In the genomic region with DNA sequence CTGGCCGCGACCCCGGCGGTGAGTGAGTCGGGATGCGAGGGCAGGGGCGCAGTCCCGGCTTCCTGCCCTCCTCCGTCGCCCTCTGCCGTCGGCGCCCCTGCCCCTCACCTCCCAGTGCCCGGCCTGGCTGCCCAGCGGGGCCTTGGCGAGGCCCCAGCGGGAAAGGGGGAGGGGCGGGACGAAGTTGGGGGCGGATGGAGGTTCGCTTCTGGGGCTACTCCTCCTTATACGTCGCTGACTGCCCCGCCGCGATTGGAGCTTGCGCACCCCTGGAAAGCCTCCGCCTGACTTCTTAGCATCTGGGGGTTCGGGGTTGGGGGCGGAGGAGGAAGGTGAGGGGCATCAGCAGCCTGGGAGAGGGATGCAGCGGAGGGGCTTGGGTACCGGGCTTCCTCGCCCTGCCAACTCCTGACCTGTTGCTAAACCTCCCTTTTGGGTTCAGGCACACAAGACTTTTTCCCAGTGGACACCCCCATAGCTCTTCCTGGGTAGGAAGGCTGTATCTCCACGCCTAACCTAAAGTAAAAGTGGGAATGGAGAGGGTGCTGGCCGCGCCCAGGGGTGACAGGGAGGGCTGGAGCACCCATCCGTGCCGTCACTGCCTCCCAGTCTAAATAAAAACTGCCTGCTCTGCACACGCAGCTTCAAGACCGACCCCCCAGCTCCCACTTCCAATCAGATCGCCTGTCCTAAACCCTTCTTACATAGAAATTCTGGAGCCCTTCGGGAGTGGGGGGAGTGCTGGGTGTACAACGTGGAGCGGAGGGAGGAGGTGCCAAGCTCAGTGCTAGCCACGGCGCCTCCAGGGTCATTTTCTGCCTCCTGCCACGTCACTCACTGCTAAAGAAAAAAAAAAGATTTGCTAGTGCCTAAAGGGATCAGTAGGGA, we compare ENCODE assay signal across 8 cellular contexts. TPM values are rescaled to one million over a fixed set of nuclear protein-coding genes. Genes with fewer than 3 reads are reported as not detected.
DNase-seq lines count a peak whose midpoint lies in the region; ATAC-seq and TF ChIP-seq lines count a peak whose summit lies in the region.

No MANE protein-coding gene starts in this region.

- intact Hi-C loops in right cardiac atrium (cut with DNase I) (loop anchor here in 2 of 4 donors (10.0 kb wide), 1 partner anchor 139 kb away; a partner anchor contains a TSS), psoas muscle (cut with DNase I) (loop anchor here (1.0 to 10.0 kb wide), 2 partner anchors 30 to 139 kb away; a partner anchor contains a TSS), aorta (cut with DNase I) (loop anchor here (1.0 to 5.0 kb wide), 4 partner anchors 31 to 181 kb away; a partner anchor contains a TSS)

- H3K4me1 Mint-ChIP-seq in T-helper 1 cell treated with Interleukin-12 subunit alpha and Interleukin-12 subunit beta and Interleukin-4 antibody, amounts not matched to agents 30 μg/mL and 1 μg/mL, for 36 hours (ENCODE audit: low read depth) = peaks cover 22% of the 10 kb centered on the region

- ATAC-seq in right cardiac atrium (peak; percentile 65 to 68), psoas muscle (peak; percentile 64 to 71 (median 70)), aorta (ENCODE audit: low FRiP score) (peak; percentile 82)

- H3K4me3 ChIP-seq in MG63 = peak overlapping the region; percentile 86
- peak overlapping the region; percentile 80 for H3K4me3 ChIP-seq in right cardiac atrium (ENCODE audit: low read length)
- H3K4me3 ChIP-seq in psoas muscle = peak overlapping the region; percentile 93
- peak overlapping the region; percentile 74 to 95 for H3K4me3 ChIP-seq in aorta (ENCODE audit: low read length in 2 of 2)

- H3K4me3 Mint-ChIP-seq in T-helper 1 cell treated with Interleukin-12 subunit alpha and Interleukin-12 subunit beta and Interleukin-4 antibody, amounts not matched to agents 30 μg/mL and 1 μg/mL, for 36 hours = peak overlapping the region; percentile 99

- H3K27me3 Mint-ChIP-seq in T-helper 1 cell treated with Interleukin-12 subunit alpha and Interleukin-12 subunit beta and Interleukin-4 antibody, amounts not matched to agents 30 μg/mL and 1 μg/mL, for 36 hours (ENCODE audit: low read depth) = peaks cover 3% of the 10 kb centered on the region

- DNase-seq in GOT3 (lab: John Stamatoyannopoulos, UW) (peak; percentile 8), MG63 (peak; percentile 84), anterior cingulate cortex (lab: John Stamatoyannopoulos, UW) (peak in 53 of 58 donors; percentile 1 to 79 (median 56)), right cardiac atrium (peak; percentile 78 to 92 (median 87)), psoas muscle (peak; percentile 74 to 81), aorta (peak; percentile 80 to 92)

- no peaks in the 10 kb centered on the region; the same call in 1 of the 2 replicates for H3K9me3 ChIP-seq in ES-I3 (ENCODE audit: control insufficient read depth, insufficient read depth, low read length)
- H3K9me3 ChIP-seq in MG63 = no peaks in the 10 kb centered on the region
- no peaks in the 10 kb centered on the region for H3K9me3 ChIP-seq in right cardiac atrium (ENCODE audit: control insufficient read depth, low read length)
- no peaks in the 10 kb centered on the region for H3K9me3 ChIP-seq in psoas muscle
- H3K9me3 ChIP-seq in aorta (ENCODE audit: control insufficient read depth, low read length) = no peaks in the 10 kb centered on the region

- TF ChIP-seq CTCF in psoas muscle (IDR thresholded peaks at IDR 0.05) = peak; percentile 27

- H3K9ac ChIP-seq in ES-I3 (ENCODE audit: low read depth, low read length) = peak overlapping the region; percentile 93

- WGBS in right cardiac atrium = under 1% methylated on average over 47 of the region's 47 CpGs
- WGBS in psoas muscle, 3 donors = 0 to 1% (median 0%) methylated on average over 40 to 47 of the region's 47 CpGs
- WGBS in aorta, 2 donors = 0% methylated on average over 41 to 47 of the region's 47 CpGs

- H3K27ac Mint-ChIP-seq in T-helper 1 cell treated with Interleukin-12 subunit alpha and Interleukin-12 subunit beta and Interleukin-4 antibody, amounts not matched to agents 30 μg/mL and 1 μg/mL, for 36 hours = peak overlapping the region; percentile 97

- peaks cover 2% of the 10 kb centered on the region for H3K36me3 Mint-ChIP-seq in T-helper 1 cell treated with Interleukin-12 subunit alpha and Interleukin-12 subunit beta and Interleukin-4 antibody, amounts not matched to agents 30 μg/mL and 1 μg/mL, for 36 hours (ENCODE audit: low read depth)

- no peaks in the 10 kb centered on the region for H3K36me3 ChIP-seq in ES-I3 (ENCODE audit: insufficient read depth, low read length)
- peaks cover 17% of the 10 kb centered on the region for H3K36me3 ChIP-seq in MG63
- H3K36me3 ChIP-seq in psoas muscle (ENCODE audit: insufficient read depth in 1 of 2, low read depth in 1 of 2) = peaks cover 0 to 17% of the 10 kb centered on the region in 2 donors
- no peaks in the 10 kb centered on the region for H3K36me3 ChIP-seq in aorta (ENCODE audit: control insufficient read depth in 1 of 2, insufficient read depth in 2 of 2, low read length in 1 of 2)

- H3K4me1 ChIP-seq in ES-I3 (ENCODE audit: insufficient read depth, low read length) (no peaks in the 10 kb centered on the region), right cardiac atrium (ENCODE audit: control insufficient read depth, insufficient read depth, low read length) (peaks cover under 1% of the 10 kb centered on the region), psoas muscle (peaks cover 37% of the 10 kb centered on the region), aorta (ENCODE audit: control insufficient read depth in 1 of 2, insufficient read depth in 2 of 2, low read length in 2 of 2) (peaks cover 0 to 5% of the 10 kb centered on the region in 2 donors)

- H3K27me3 ChIP-seq in MG63 (no peaks in the 10 kb centered on the region), right cardiac atrium (ENCODE audit: control insufficient read depth, insufficient read depth) (no peaks in the 10 kb centered on the region), psoas muscle (ENCODE audit: insufficient read depth in 3 of 3, low read length in 2 of 3) (no peaks in the 10 kb centered on the region), aorta (ENCODE audit: control insufficient read depth in 1 of 2, insufficient read depth in 2 of 2, low read length in 1 of 2) (no peaks in the 10 kb centered on the region)

- H3K9me3 Mint-ChIP-seq in T-helper 1 cell treated with Interleukin-12 subunit alpha and Interleukin-12 subunit beta and Interleukin-4 antibody, amounts not matched to agents 30 μg/mL and 1 μg/mL, for 36 hours = no peaks in the 10 kb centered on the region

- H3K27ac ChIP-seq in right cardiac atrium (ENCODE audit: low read length) (peak overlapping the region; percentile 95), psoas muscle (peak overlapping the region; percentile 96), aorta (ENCODE audit: low read depth in 1 of 2, low read length in 2 of 2) (peak overlapping the region; percentile 72 to 89)

RNA-seq across cellular contexts. Expression of a gene that starts 0.6 kb away (rescaled TPM):
- 32.9 and 49.1 TPM in 2 replicates for total RNA-seq in MG63 (2014; rRNA removed; shearing (Covaris generic); ENCODE audit: low replicate concordance)
- total RNA-seq in right cardiac atrium = 10 to 100 TPM; 55.4 to 69.9 (median 63.6) TPM
- polyA plus RNA-seq in right cardiac atrium = 25.1 TPM
- 10 to 100 TPM; 13.4 to 18.2 (median 16.4) TPM for total RNA-seq in psoas muscle
- 10 to 100 TPM in 2 of 3 donors, 1 to 10 TPM in 1; 9.5 to 20.8 (median 12.4) TPM for polyA plus RNA-seq in psoas muscle
- total RNA-seq in aorta = 10 to 100 TPM; 55.5 to 78.9 TPM
- 10 to 100 TPM; 30.2 to 40.2 TPM for polyA plus RNA-seq in aorta

RNA-seq across cellular contexts. Expression of a gene that starts 30.7 kb away (rescaled TPM):
- 4.3 and 5.0 TPM in 2 replicates for total RNA-seq in MG63 (2014; rRNA removed; shearing (Covaris generic); ENCODE audit: low replicate concordance)
- total RNA-seq in right cardiac atrium (10 to 100 TPM; 29.5 to 45.1 (median 38.8) TPM), psoas muscle (10 to 100 TPM; 12.4 to 14.9 (median 13.0) TPM), aorta (10 to 100 TPM in 1 of 2 donors, 1 to 10 TPM in 1; 8.5 to 11.0 TPM)
- polyA plus RNA-seq in right cardiac atrium (35.7 TPM), psoas muscle (10 to 100 TPM in 1 of 3 donors, 1 to 10 TPM in 2; 8.4 to 38.4 (median 9.8) TPM), aorta (10 to 100 TPM in 1 of 2 donors, 1 to 10 TPM in 1; 6.5 to 20.1 TPM)

Comparison
In these comparisons a context has a peak if more than half of its experiments do, and no peak if none do; other contexts are left out.
1. Peak in every context shown above with its lines: DNase-seq, ATAC-seq, H3K4me3 ChIP-seq and H3K27ac ChIP-seq.
2. DNase-seq: peak in every context shown above with its lines; median percentile 87 in right cardiac atrium; 86 in aorta; 84 in MG63; 78 in psoas muscle; 56 in anterior cingulate cortex; 8 in GOT3.